In the genomic region with DNA sequence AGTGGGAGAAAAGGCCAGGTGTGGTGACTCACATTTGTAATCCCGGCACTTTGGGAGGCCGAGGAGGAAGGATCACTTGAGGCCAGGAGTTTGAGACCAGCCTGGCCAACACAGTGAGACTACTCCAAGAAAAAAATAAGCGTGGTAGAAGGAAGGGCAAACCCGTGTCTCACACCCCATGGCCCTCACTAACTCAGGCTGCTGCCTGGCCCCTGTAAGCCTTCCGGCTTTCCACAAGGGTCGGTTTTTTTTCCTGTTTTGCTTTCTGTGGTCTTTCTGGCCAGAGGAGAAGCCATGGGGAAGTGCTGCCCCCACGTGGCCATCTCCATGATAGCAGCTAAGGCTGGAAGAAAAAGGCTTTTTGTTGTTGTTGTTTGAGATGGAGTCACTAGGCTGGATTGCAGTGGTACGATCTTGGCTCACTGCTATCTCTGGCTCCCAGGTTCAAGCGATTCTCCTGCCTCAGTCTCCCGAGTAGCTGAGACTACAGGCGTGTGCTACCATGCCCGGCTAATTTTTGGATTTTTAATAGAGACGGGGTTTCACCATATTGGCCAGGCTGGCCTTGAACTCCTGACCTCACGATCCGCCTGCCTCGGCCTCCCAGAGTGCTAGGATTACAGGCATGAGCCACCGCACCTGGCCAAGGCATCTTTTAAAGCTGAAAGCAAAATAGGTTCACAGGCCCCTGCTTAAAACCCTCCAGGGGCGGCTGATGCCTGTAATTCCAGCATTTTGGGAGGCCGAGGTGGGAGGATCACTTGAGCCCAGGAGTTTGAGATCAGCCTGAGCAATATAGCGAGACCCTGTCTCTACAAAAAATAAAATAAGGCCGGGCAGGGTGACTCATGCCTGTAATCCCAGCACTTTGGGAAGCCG, we compare ENCODE assay signal across 8 cellular contexts. TPM values are rescaled to one million over a fixed set of nuclear protein-coding genes. Genes with fewer than 3 reads are reported as not detected.
DNase-seq lines count a peak whose midpoint lies in the region; ATAC-seq, FAIRE-seq and TF ChIP-seq lines count a peak whose summit lies in the region.

No MANE protein-coding gene starts in this region.

- H4K20me1 ChIP-seq in endothelial cell of umbilical vein (replicated peaks; ENCODE audit: control insufficient read depth, extremely low read depth, insufficient read depth, low read length), result no peaks in the 10 kb centered on the region

- H3K4me3 ChIP-seq in BJ (ENCODE audit: low read depth, low read length) (no peak overlapping the region), endothelial cell of umbilical vein (replicated peaks in 1 of 3; ENCODE audit: insufficient read depth in 1 of 3, low read depth in 1 of 3, low read length in 3 of 3) (no peak overlapping the region)

- intact Hi-C loops in endothelial cell of umbilical vein (cut with micrococcal nuclease), result loop anchor here (1.0 to 2.0 kb wide), 3 partner anchors 144 to 239 kb away; no protein-coding TSS in a partner anchor

- ATAC-seq in HG02763 (IDR thresholded peaks at IDR 0.05; ENCODE audit: unreplicated experiment), result no peak

- no peak overlapping the region for H3K4me2 ChIP-seq in endothelial cell of umbilical vein (ENCODE audit: insufficient read depth, low read length)

- peak; percentile 95 for FAIRE-seq in endothelial cell of umbilical vein (lab: Jason Lieb, UNC)

- no peak overlapping the region for H3K9ac ChIP-seq in endothelial cell of umbilical vein (replicated peaks; ENCODE audit: extremely low read depth, insufficient read depth, low read length)

- H3K27ac ChIP-seq in endothelial cell of umbilical vein (ENCODE audit: insufficient read depth, low read depth, low read length), result no peak overlapping the region

- TF ChIP-seq POLR2A in endothelial cell of umbilical vein (IDR thresholded peaks at IDR 0.05; ENCODE audit: low read depth, low read length), result no peak

- no peaks in the 10 kb centered on the region for H3K9me3 ChIP-seq in endothelial cell of umbilical vein (replicated peaks; ENCODE audit: control insufficient read depth, insufficient read depth, low read length)

- DNase-seq in BJ (ENCODE audit: low read depth) (peak; percentile 7), HEK293T (ENCODE audit: extremely low spot score) (peak; percentile 72), NOMO-1 (lab: John Stamatoyannopoulos, UW; ENCODE audit: unreplicated experiment in 2 of 2) (peak; percentile 73 to 82), endothelial cell of umbilical vein (ENCODE audit: low read depth, low spot score) (peak; percentile 86), middle frontal gyrus (ENCODE audit: extremely low spot score, low spot score) (peak; percentile 69)
- DNase-seq in activated CD8-positive, alpha-beta memory T cell treated with anti-CD3 and anti-CD28 coated beads for 48 hours (ENCODE audit: low read depth in 2 of 3, low spot score in 2 of 3), result peak; percentile 59 to 96 (median 89)
- DNase-seq in stimulated activated CD8-positive, alpha-beta memory T cell treated with anti-CD3 and anti-CD28 coated beads, Interleukin-4, amount 100 ng/mL, for 4 hours (ENCODE audit: low read depth in 2 of 2, low spot score in 1 of 2), result peak; percentile 60 to 87

- no peaks in the 10 kb centered on the region for H3K4me1 ChIP-seq in endothelial cell of umbilical vein (ENCODE audit: control insufficient read depth, extremely low read depth, insufficient read depth, low read length)

- POLR2A ChIA-PET in BJ (lab: Charles Lee), result no interaction called here
- POLR2A ChIA-PET in HEK293T (lab: Yijun Ruan, JAX), result interaction anchor here (1.1 kb wide), 1 partner anchor 242 kb away, joined by 3 read pairs; no protein-coding TSS in a partner anchor
- POLR2A ChIA-PET in endothelial cell of umbilical vein (lab: Charles Lee), result no interaction called here

- no TSS peak for BruUV-seq in endothelial cell of umbilical vein (replicated peaks; lab: Mats Ljungman, UMichigan)

- dilution Hi-C loops in endothelial cell of umbilical vein (cut with MboI; ENCODE audit: extremely low pct_ligation_motif_present, low sequenced_read_pairs), result no loop called here

- CTCF ChIA-PET in BJ (lab: Yijun Ruan, JAX), result interaction anchor here (0.7 to 5.2 kb wide), 22 partner anchors 9 to 340 kb away, joined by 3 to 83 read pairs (median 4); a partner anchor contains a TSS
- CTCF ChIA-PET in HEK293T (lab: Yijun Ruan, JAX), result interaction anchor here (1.0 to 1.8 kb wide), 3 partner anchors 185 to 242 kb away, joined by 3 to 8 read pairs (median 6); no protein-coding TSS in a partner anchor
- CTCF ChIA-PET in endothelial cell of umbilical vein (lab: Charles Lee), result interaction anchor here (0.6 to 4.9 kb wide), 16 partner anchors 12 to 242 kb away, joined by 3 to 81 read pairs (median 5); no protein-coding TSS in a partner anchor

- peak; percentile 92 for TF ChIP-seq CTCF in BJ (IDR thresholded peaks at IDR 0.05; ENCODE audit: insufficient read depth, low read depth, low read length)
- peak; percentile 78 to 92 for TF ChIP-seq CTCF in endothelial cell of umbilical vein (IDR thresholded peaks at IDR 0.05; ENCODE audit: extremely low read depth in 1 of 2, insufficient read depth in 1 of 2, low read depth in 1 of 2, low read length in 2 of 2)

- H3K27me3 ChIP-seq in BJ (ENCODE audit: control insufficient read depth, insufficient read depth, low read length), result no peaks in the 10 kb centered on the region; the same call in none of the 2 replicates
- H3K27me3 ChIP-seq in endothelial cell of umbilical vein (ENCODE audit: control insufficient read depth in 2 of 2, insufficient read depth in 2 of 2, low read length in 2 of 2), result no peaks in the 10 kb centered on the region

- no peaks in the 10 kb centered on the region for H3K79me2 ChIP-seq in endothelial cell of umbilical vein (ENCODE audit: control insufficient read depth, insufficient read depth, low read length)

- H3K36me3 ChIP-seq in BJ (ENCODE audit: control insufficient read depth, insufficient read depth, low read length), result no peaks in the 10 kb centered on the region
- no peaks in the 10 kb centered on the region for H3K36me3 ChIP-seq in endothelial cell of umbilical vein (ENCODE audit: control insufficient read depth in 2 of 2, extremely low read depth in 1 of 2, insufficient read depth in 2 of 2, low read length in 2 of 2)

- no peak overlapping the region for H2AFZ ChIP-seq in endothelial cell of umbilical vein (ENCODE audit: low read depth, low read length)

- no peaks in the 10 kb centered on the region for H3K9me1 ChIP-seq in endothelial cell of umbilical vein (replicated peaks; ENCODE audit: control insufficient read depth, extremely low read depth, insufficient read depth, low read length)

TF ChIP-seq in HEK293T, 16 proteins besides CTCF, POLR2A, EP300 and RAD21:
- TF ChIP-seq TARDBP (IDR thresholded peaks at IDR 0.05) (no peak), ZNF384 (IDR thresholded peaks at IDR 0.05) (peak; percentile 86)

TF ChIP-seq in endothelial cell of umbilical vein, 7 proteins besides CTCF, POLR2A, EP300 and RAD21:
- no peak for TF ChIP-seq GATA2 (IDR thresholded peaks at IDR 0.05; ENCODE audit: insufficient read depth, insufficient read length, low read depth, low read length)
- TF ChIP-seq, protein P1, sequence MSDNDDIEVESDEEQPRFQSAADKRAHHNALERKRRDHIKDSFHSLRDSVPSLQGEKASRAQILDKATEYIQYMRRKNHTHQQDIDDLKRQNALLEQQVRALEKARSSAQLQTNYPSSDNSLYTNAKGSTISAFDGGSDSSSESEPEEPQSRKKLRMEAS (IDR thresholded peaks at IDR 0.05; ENCODE audit: insufficient read depth, insufficient read length), result peak; percentile 59

RNA-seq across cellular contexts. Expression of a gene that starts 7.5 kb away (rescaled TPM):
- 8.6 and 12.7 TPM in 2 replicates for polyA plus RNA-seq in BJ (2011; rRNA removed)
- polyA minus RNA-seq in BJ (2011; rRNA and poly(A)+ RNA removed), result 7.8 and 19.2 TPM in 2 replicates
- total RNA-seq in endothelial cell of umbilical vein, result 24.3 and 30.7 TPM in 2 replicates
- 10.5 and 12.1 TPM in 2 replicates for polyA plus RNA-seq in endothelial cell of umbilical vein
- polyA plus RNA-seq in endothelial cell of umbilical vein (2011; cell fraction: cytosol; rRNA removed), result 8.6 and 9.9 TPM in 2 replicates
- polyA plus RNA-seq in endothelial cell of umbilical vein (2011; cell fraction: nucleus; rRNA removed), result 21.2 and 22.8 TPM in 2 replicates
- polyA plus RNA-seq in endothelial cell of umbilical vein (2012), result 17.2 and 25.3 TPM in 2 replicates
- polyA minus RNA-seq in endothelial cell of umbilical vein, result 10.1 and 13.4 TPM in 2 replicates
- polyA minus RNA-seq in endothelial cell of umbilical vein (2011; cell fraction: cytosol; rRNA and poly(A)+ RNA removed), result 11.0 TPM
- 10.8 and 15.3 TPM in 2 replicates for polyA minus RNA-seq in endothelial cell of umbilical vein (2011; cell fraction: nucleus; rRNA and poly(A)+ RNA removed)

RNA-seq across cellular contexts. Expression of a gene that starts 47.0 kb away (rescaled TPM):
- polyA plus RNA-seq in BJ (2011; rRNA removed), result 4.1 and 5.7 TPM in 2 replicates
- polyA minus RNA-seq in BJ (2011; rRNA and poly(A)+ RNA removed), result 46.5 and 56.3 TPM in 2 replicates
- total RNA-seq in endothelial cell of umbilical vein, result 19.5 and 20.8 TPM in 2 replicates
- polyA plus RNA-seq in endothelial cell of umbilical vein, result 4.9 and 5.2 TPM in 2 replicates
- polyA plus RNA-seq in endothelial cell of umbilical vein (2011; cell fraction: cytosol; rRNA removed), result 2.9 and 3.4 TPM in 2 replicates
- 14.4 and 14.5 TPM in 2 replicates for polyA plus RNA-seq in endothelial cell of umbilical vein (2011; cell fraction: nucleus; rRNA removed)
- 3.4 and 3.7 TPM in 2 replicates for polyA plus RNA-seq in endothelial cell of umbilical vein (2012)
- polyA minus RNA-seq in endothelial cell of umbilical vein, result 45.0 and 58.0 TPM in 2 replicates
- 6.7 TPM for polyA minus RNA-seq in endothelial cell of umbilical vein (2011; cell fraction: cytosol; rRNA and poly(A)+ RNA removed)
- polyA minus RNA-seq in endothelial cell of umbilical vein (2011; cell fraction: nucleus; rRNA and poly(A)+ RNA removed), result 31.4 and 32.0 TPM in 2 replicates

Comparison
In these comparisons a context has a peak if more than half of its experiments do, and no peak if none do; other contexts are left out.
1. DNase-seq: peak in every context shown above with its lines; median percentile 89 in activated CD8-positive, alpha-beta memory T cell treated with anti-CD3 and anti-CD28 coated beads for 48 hours; 86 in endothelial cell of umbilical vein; 78 in NOMO-1; 74 in stimulated activated CD8-positive, alpha-beta memory T cell treated with anti-CD3 and anti-CD28 coated beads, Interleukin-4, amount 100 ng/mL, for 4 hours; 72 in HEK293T; 69 in middle frontal gyrus; 7 in BJ.